In the genomic region with DNA sequence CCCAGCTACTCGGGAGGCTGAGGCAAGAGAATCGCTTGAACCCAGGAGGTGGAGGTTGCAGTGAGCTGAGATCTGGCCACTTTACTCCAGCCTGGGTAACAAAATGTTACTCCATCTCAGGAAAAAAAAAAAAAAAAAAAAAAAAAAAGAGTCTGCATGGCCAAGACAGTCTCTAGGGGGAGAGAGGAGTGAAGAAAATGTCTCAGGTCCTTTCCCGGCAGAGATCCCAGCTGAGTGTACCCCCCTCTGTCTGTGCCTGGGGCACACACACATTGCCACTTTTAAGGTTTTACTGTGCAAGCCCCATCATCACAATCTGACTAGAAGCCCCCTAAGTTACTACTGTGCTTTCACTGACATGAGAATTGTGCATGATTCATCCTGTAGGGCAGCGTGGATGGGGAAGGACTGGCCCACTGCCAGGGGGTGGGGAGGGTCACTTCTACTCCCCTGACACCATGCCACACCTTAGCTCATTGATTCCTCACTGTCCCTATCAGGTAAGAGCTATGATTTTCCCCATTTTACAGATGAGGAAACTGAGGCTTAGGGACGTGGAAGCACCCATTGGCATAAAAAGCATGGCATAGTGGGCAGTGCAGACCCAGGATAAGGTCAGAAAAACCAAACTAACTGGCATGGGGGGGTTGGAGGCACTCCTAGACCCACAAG, we compare ENCODE assay signal across 22 cellular contexts.
DNase-seq lines count a peak whose midpoint lies in the region; ATAC-seq, FAIRE-seq and TF ChIP-seq lines count a peak whose summit lies in the region.
"Had no signal": no experiment of that assay in that cellular context is flagged by ENCODE, and none has a peak within 500 bp of the region (broad histone marks: within the 10 kb centered on the region; RNA-seq: fewer than 3 reads in every experiment).

No MANE protein-coding gene starts in this region.

- H3K79me2 ChIP-seq in mammary epithelial cell (ENCODE audit: insufficient read depth, low read length), result no peaks in the 10 kb centered on the region

- POLR2A ChIA-PET in A549 (lab: Yijun Ruan, JAX) (no interaction called here), HEK293 (lab: Yijun Ruan, JAX) (interaction anchor here (0.5 to 0.6 kb wide), 2 partner anchors 50 to 181 kb away, joined by 3 to 4 read pairs; no protein-coding TSS in a partner anchor)

- WGBS in A549 (ENCODE audit: missing lambda C conversion rate), result 69% methylated on average over 5 of the region's 5 CpGs
- WGBS in mammary epithelial cell (ENCODE audit: low coverage, missing lambda C conversion rate), result 96% methylated on average over 4 of the region's 5 CpGs

- no peak for FAIRE-seq in A549 (lab: Jason Lieb, UNC)
- FAIRE-seq: colon had no signal

- CTCF ChIA-PET in A549 (lab: Yijun Ruan, JAX) (interaction anchor here (0.5 to 1.8 kb wide), 5 partner anchors 9 to 205 kb away, joined by 3 to 6 read pairs (median 4); no protein-coding TSS in a partner anchor), HEK293 (lab: Yijun Ruan, JAX) (interaction anchor here (0.6 to 0.8 kb wide), 2 partner anchors 105 to 1068 kb away, joined by 3 to 4 read pairs; no protein-coding TSS in a partner anchor), mammary epithelial cell (lab: Charles Lee; ENCODE audit: low non-redundant PET) (no interaction called here)

- no peak for TF ChIP-seq POLR2A in A549 (IDR thresholded peaks at IDR 0.05; ENCODE audit: low read length)

- intact Hi-C loops in mammary epithelial cell (cut with micrococcal nuclease), result loop anchor here (10.0 kb wide), 1 partner anchor 252 kb away; no protein-coding TSS in a partner anchor

- TF ChIP-seq CTCF in A549 (IDR thresholded peaks at IDR 0.05) (no peak), HEK293 (tag by site-specific recombination; IDR thresholded peaks at IDR 0.05) (no peak), mammary epithelial cell (conservative IDR thresholded peaks at IDR 0.05 in 1 of 2, IDR thresholded peaks at IDR 0.05 in 1 of 2; ENCODE audit: extremely low read depth in 1 of 2, insufficient read depth in 1 of 2, low read depth in 1 of 2, low read length in 2 of 2) (no peak)

- dilution Hi-C loops in mammary epithelial cell (cut with HindIII; ENCODE audit: low sequenced_read_pairs), result no loop called here

- DNase-seq in A549 (ENCODE audit: low read depth in 1 of 2, low spot score in 1 of 2), result no peak
- DNase-seq in mammary epithelial cell, result no peak
- DNase-seq in kidney tubule cell (ENCODE audit: low spot score), result peak; percentile 23
- no peak for DNase-seq in NOMO-1 (lab: John Stamatoyannopoulos, UW; ENCODE audit: unreplicated experiment in 2 of 2)
- DNase-seq: activated CD4-positive, alpha-beta memory T cell treated with anti-CD3 and anti-CD28 coated beads for 36 hours; adrenal gland; GF-D8; heart left ventricle; left cardiac atrium; MG63; NCI-H1694 treated with DMSO at 0.1 percent for 48 hours; NCI-H524 treated with DMSO at 0.1 percent for 48 hours; stimulated activated naive CD4-positive, alpha-beta T cell treated with Interleukin-2 at 50 U/mL for 16 hours; uterus had no signal

- ATAC-seq in A549, result peak in 1 of 2 experiments; percentile 37; a peak in 3 of 6 replicates
- ATAC-seq in HG02571 (IDR thresholded peaks at IDR 0.05; ENCODE audit: unreplicated experiment), result no peak
- no peak for ATAC-seq in HG02610 (IDR thresholded peaks at IDR 0.05; ENCODE audit: unreplicated experiment)
- no peak for ATAC-seq in GM19467 (IDR thresholded peaks at IDR 0.05; ENCODE audit: unreplicated experiment)

- H3K9me3 ChIP-seq in A549 (no peaks in the 10 kb centered on the region), HEK293 (ENCODE audit: control insufficient read depth, insufficient read depth, low read depth, low read length) (no peaks in the 10 kb centered on the region), mammary epithelial cell (replicated peaks; ENCODE audit: insufficient read depth, low read length) (no peaks in the 10 kb centered on the region)
- H3K9me3 ChIP-seq: adrenal gland, Caco-2, heart left ventricle, MG63, uterus had no signal

- no peaks in the 10 kb centered on the region for H4K20me1 ChIP-seq in mammary epithelial cell (ENCODE audit: insufficient read depth, low read length)

- no TSS peak for BruUV-seq in mammary epithelial cell (replicated peaks; lab: Mats Ljungman, UMichigan)

- no peak for TF ChIP-seq EP300 in A549 (IDR thresholded peaks at IDR 0.05)

- H3K4me2 ChIP-seq in A549 (no peak overlapping the region), mammary epithelial cell (ENCODE audit: insufficient read depth, low read depth, low read length) (no peak overlapping the region)

- peak overlapping the region; percentile 66 for H2AFZ ChIP-seq in mammary epithelial cell (ENCODE audit: low read depth, low read length)

- no peaks in the 10 kb centered on the region for H3K27me3 ChIP-seq in mammary epithelial cell (ENCODE audit: insufficient read depth, low read length)
- H3K27me3 ChIP-seq: adrenal gland, heart left ventricle, MG63, uterus had no signal

- no peaks in the 10 kb centered on the region for H3K36me3 ChIP-seq in HEK293 (ENCODE audit: control insufficient read depth in 2 of 2, insufficient read depth in 1 of 2, low read length in 2 of 2)
- H3K36me3 ChIP-seq in mammary epithelial cell (ENCODE audit: insufficient read depth, low read length), result no peaks in the 10 kb centered on the region
- H3K36me3 ChIP-seq: adrenal gland, heart left ventricle, MG63, uterus had no signal

- H3K27ac ChIP-seq in A549, result peak overlapping the region in 1 of 2 experiments; percentile 52; a peak in 3 of 6 replicates
- H3K27ac ChIP-seq in HEK293 (ENCODE audit: extremely low read depth, low read depth, low read length), result no peak overlapping the region
- H3K27ac ChIP-seq in mammary epithelial cell (ENCODE audit: insufficient read depth, low read depth, low read length), result no peak overlapping the region
- H3K27ac ChIP-seq: epithelial cell of prostate had no signal

- H3K4me1 ChIP-seq in A549, result peaks cover 6% of the 10 kb centered on the region; the same call in 2 of the 3 replicates
- no peaks in the 10 kb centered on the region for H3K4me1 ChIP-seq in HEK293 (ENCODE audit: control insufficient read depth, insufficient read depth, low read length)
- H3K4me1 ChIP-seq in mammary epithelial cell (ENCODE audit: insufficient read depth, low read length), result peaks cover 11% of the 10 kb centered on the region
- H3K4me1 ChIP-seq: uterus had no signal

- H3K4me3 ChIP-seq in A549 (no peak overlapping the region), HEK293 (ENCODE audit: low read depth, low read length) (no peak overlapping the region), mammary epithelial cell (replicated peaks in 1 of 3; ENCODE audit: insufficient read depth in 1 of 3, low read depth in 2 of 3, low read length in 3 of 3) (no peak overlapping the region)
- H3K4me3 ChIP-seq: adrenal gland, heart left ventricle, MG63, smooth muscle cell, uterus had no signal

- TF ChIP-seq RAD21 in A549 (conservative IDR thresholded peaks at IDR 0.05 in 1 of 2, IDR thresholded peaks at IDR 0.05 in 1 of 2), result no peak

- H3K9ac ChIP-seq in mammary epithelial cell (ENCODE audit: insufficient read depth, low read length), result no peak overlapping the region

- in situ Hi-C loops in mammary epithelial cell (cut with MboI; ENCODE audit: low sequenced_read_pairs in 2 of 2), result loop anchor here in 1 of 2 donors (10.0 to 25.0 kb wide), 2 partner anchors 162 to 359 kb away; partner anchors contain the start of gene KIF4B

TF ChIP-seq in A549, 52 proteins besides CTCF, POLR2A, EP300 and RAD21:
- peak; percentile 85; the same call in 1 of the 2 replicates for TF ChIP-seq KDM1A (IDR thresholded peaks at IDR 0.05; ENCODE audit: low read depth)
- 0 out of 2 replicates have a peak, but pooled peaks have one; percentile 47 for TF ChIP-seq CHD4 (IDR thresholded peaks at IDR 0.05; ENCODE audit: borderline replicate concordance)
- TF ChIP-seq ESRRA (IDR thresholded peaks at IDR 0.05; ENCODE audit: borderline replicate concordance, low read length), result no peak
- TF ChIP-seq RNF2 (IDR thresholded peaks at IDR 0.05; ENCODE audit: borderline replicate concordance, low read depth), result no peak

TF ChIP-seq in HEK293, 187 proteins besides CTCF, POLR2A, EP300 and RAD21 (continues in another document):
- no peak for TF ChIP-seq ZNF416 (tag by site-specific recombination; IDR thresholded peaks at IDR 0.05)
- peak; percentile 32; the same call in 1 of the 2 replicates for TF ChIP-seq KLF17 (tag by site-specific recombination; IDR thresholded peaks at IDR 0.05)
- no peak for TF ChIP-seq ZNF114 (tag by site-specific recombination; IDR thresholded peaks at IDR 0.05)
- no peak for TF ChIP-seq ZBTB1 (tag by site-specific recombination; IDR thresholded peaks at IDR 0.05)
- peak; percentile 42; the same call in 1 of the 2 replicates for TF ChIP-seq ZNF24 (tag by site-specific recombination; IDR thresholded peaks at IDR 0.05)
- no peak for TF ChIP-seq PRDM6 (tag by site-specific recombination; IDR thresholded peaks at IDR 0.05)
- no peak for TF ChIP-seq ZNF404 (tag by site-specific recombination; IDR thresholded peaks at IDR 0.05)
- no peak for TF ChIP-seq KLF9 (tag by site-specific recombination; IDR thresholded peaks at IDR 0.05; ENCODE audit: low read depth)
- no peak for TF ChIP-seq ZNF157 (tag by site-specific recombination; IDR thresholded peaks at IDR 0.05)
- TF ChIP-seq ZNF174 (tag by site-specific recombination; IDR thresholded peaks at IDR 0.05), result no peak
